ENCODE assay signal across 10 cellular contexts in the genomic region with DNA sequence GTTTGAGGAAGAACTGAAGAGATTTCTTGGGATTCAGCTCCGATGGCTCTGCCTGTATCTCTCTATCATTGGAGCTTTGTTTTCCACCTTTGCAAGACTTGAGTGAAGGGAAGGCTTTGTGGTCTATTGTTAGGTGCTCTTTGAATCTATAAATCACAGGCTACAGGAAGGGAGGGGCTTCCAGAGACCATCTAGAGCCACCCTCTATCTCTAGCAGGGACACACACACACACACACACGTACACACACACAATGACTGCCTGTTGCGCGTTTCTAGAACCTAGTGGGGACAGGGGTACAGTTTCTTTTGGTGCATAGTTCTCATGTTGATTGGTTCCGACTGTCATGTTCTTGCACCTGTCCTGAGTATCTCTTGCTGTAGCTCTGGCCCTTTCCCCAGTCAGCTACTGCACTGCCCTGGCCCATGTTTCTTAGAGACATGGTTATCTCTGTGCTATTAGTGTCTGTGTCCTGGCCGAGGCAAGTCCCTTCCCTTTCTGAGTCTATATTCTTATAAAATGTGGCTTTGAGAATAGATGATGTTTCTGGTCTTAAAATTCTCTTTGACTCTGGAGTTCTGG.
DNase-seq lines count a peak whose midpoint lies in the region; ATAC-seq and TF ChIP-seq lines count a peak whose summit lies in the region.
"Had no signal": no experiment of that assay in that cellular context is flagged by ENCODE, and none has a peak within 500 bp of the region (broad histone marks: within the 10 kb centered on the region; RNA-seq: fewer than 3 reads in every experiment).

No MANE protein-coding gene starts in this region.

- H3K27me3 ChIP-seq in SJCRH30, result no peaks in the 10 kb centered on the region

- DNase-seq in Right ventricle myocardium inferior (ENCODE audit: missing footprints) (no peak), left cardiac atrium (no peak), SJCRH30 (peak; percentile 28 to 66), COLO829 (ENCODE audit: low spot score) (no peak)
- DNase-seq in stimulated activated naive CD8-positive, alpha-beta T cell treated with anti-CD3 and anti-CD28 coated beads, Interleukin-15, amount 100 ng/mL, for 72 hours, result no peak
- DNase-seq: mesendoderm, PC-3 had no signal

- H3K9me3 ChIP-seq in SJCRH30 (replicated peaks), result no peaks in the 10 kb centered on the region

- peak overlapping the region; percentile 42 to 97 (median 80) for H3K27ac Mint-ChIP-seq in brain
- H3K27ac Mint-ChIP-seq in stimulated activated naive CD8-positive, alpha-beta T cell treated with anti-CD3 and anti-CD28 coated beads, Interleukin-15, amount 100 ng/mL, for 72 hours, result no peak overlapping the region

- H3K4me3 Mint-ChIP-seq in brain, result no peak overlapping the region
- peak overlapping the region; percentile 63 to 82 for H3K4me3 Mint-ChIP-seq in stimulated activated naive CD8-positive, alpha-beta T cell treated with anti-CD3 and anti-CD28 coated beads, Interleukin-15, amount 100 ng/mL, for 72 hours

- H3K4me3 ChIP-seq in SJCRH30, result no peak overlapping the region
- H3K4me3 ChIP-seq: SK-N-MC had no signal

- TF ChIP-seq CTCF in brain (conservative IDR thresholded peaks at IDR 0.05), result no peak

- H3K27ac ChIP-seq in SJCRH30, result peak overlapping the region; percentile 90
- H3K27ac ChIP-seq: SK-N-MC had no signal

- peaks cover 4% of the 10 kb centered on the region for H3K36me3 Mint-ChIP-seq in brain

- H3K36me3 ChIP-seq in SJCRH30, result peaks cover 7% of the 10 kb centered on the region

- H3K9me3 Mint-ChIP-seq in brain, result peaks cover 0 to 7% (median 4%) of the 10 kb centered on the region in 5 experiments
- H3K9me3 Mint-ChIP-seq in stimulated activated naive CD8-positive, alpha-beta T cell treated with anti-CD3 and anti-CD28 coated beads, Interleukin-15, amount 100 ng/mL, for 72 hours, result peaks cover 0 to 3% of the 10 kb centered on the region in 2 donors

- peaks cover 20% of the 10 kb centered on the region for H3K4me1 Mint-ChIP-seq in brain
- H3K4me1 Mint-ChIP-seq in stimulated activated naive CD8-positive, alpha-beta T cell treated with anti-CD3 and anti-CD28 coated beads, Interleukin-15, amount 100 ng/mL, for 72 hours, result peaks cover 88% of the 10 kb centered on the region

- peaks cover 44% of the 10 kb centered on the region for H3K4me1 ChIP-seq in SJCRH30

- intact Hi-C loops in Right ventricle myocardium inferior (cut with DNase I), result no loop called here
- intact Hi-C loops in left cardiac atrium (cut with DNase I), result no loop called here

- no peaks in the 10 kb centered on the region for H3K27me3 Mint-ChIP-seq in brain
- peaks cover 7% of the 10 kb centered on the region for H3K27me3 Mint-ChIP-seq in stimulated activated naive CD8-positive, alpha-beta T cell treated with anti-CD3 and anti-CD28 coated beads, Interleukin-15, amount 100 ng/mL, for 72 hours

- ATAC-seq in Right ventricle myocardium inferior, result peak; percentile 29
- ATAC-seq in left cardiac atrium, result no peak
- ATAC-seq in stimulated activated naive CD8-positive, alpha-beta T cell treated with anti-CD3 and anti-CD28 coated beads, Interleukin-15, amount 100 ng/mL, for 72 hours, result no peak
- ATAC-seq in GM19467 (IDR thresholded peaks at IDR 0.05; ENCODE audit: unreplicated experiment), result no peak
- ATAC-seq: PC-3 had no signal

Comparison
In these comparisons a context has a peak if more than half of its experiments do, and no peak if none do; other contexts are left out.
1. DNase-seq: peak in SJCRH30 (2 of 2); none in Right ventricle myocardium inferior (single experiment), left cardiac atrium (single experiment), stimulated activated naive CD8-positive, alpha-beta T cell treated with anti-CD3 and anti-CD28 coated beads, Interleukin-15, amount 100 ng/mL, for 72 hours (0 of 2) and COLO829 (single experiment).
2. H3K27ac Mint-ChIP-seq: peak in brain (5 of 5); none in stimulated activated naive CD8-positive, alpha-beta T cell treated with anti-CD3 and anti-CD28 coated beads, Interleukin-15, amount 100 ng/mL, for 72 hours (0 of 2).
3. H3K4me3 Mint-ChIP-seq: peak in stimulated activated naive CD8-positive, alpha-beta T cell treated with anti-CD3 and anti-CD28 coated beads, Interleukin-15, amount 100 ng/mL, for 72 hours (2 of 2); none in brain (0 of 5).